Comparison of ENCODE assay signal across 16 cellular contexts in the genomic region with DNA sequence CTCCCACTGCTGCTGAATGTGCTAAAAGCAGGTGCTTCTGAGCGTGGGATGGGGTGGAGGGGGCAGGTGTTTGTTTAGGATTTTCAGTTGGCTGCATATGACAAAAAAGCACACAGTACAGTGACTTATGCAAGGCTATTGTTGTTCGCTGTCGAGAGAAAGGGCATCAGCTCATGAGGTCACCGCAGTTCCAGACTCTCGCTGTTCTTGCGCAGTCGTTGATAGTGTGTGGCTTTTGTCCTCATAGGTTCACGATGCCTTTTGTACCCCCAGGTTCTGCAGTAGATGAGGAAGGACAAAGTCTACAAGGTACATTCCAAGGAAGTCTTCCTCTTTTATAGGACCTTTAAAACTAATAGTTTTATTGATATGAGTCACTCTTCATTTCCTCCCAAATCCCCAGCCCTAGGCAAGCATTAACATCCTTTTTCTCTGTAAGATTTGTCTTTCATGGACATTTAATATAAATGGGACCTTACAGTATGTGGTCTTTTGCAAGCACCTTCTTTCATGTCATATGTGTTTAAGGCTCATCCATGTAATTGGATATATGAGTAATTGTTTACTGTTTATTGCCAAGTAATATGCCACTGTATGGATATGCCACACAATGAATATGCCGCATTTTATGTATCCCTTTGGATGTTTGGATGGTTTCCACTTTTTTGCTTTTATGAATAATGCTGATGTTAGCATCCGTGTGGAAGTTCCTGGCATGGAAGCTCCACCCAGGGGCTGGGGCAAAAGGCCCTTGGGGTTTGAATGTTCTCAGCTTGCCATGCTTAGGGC. TPM values are rescaled to one million over a fixed set of nuclear protein-coding genes. Genes with fewer than 3 reads are reported as not detected.
DNase-seq lines count a peak whose midpoint lies in the region; ATAC-seq, FAIRE-seq and TF ChIP-seq lines count a peak whose summit lies in the region.
"Had no signal": no experiment of that assay in that cellular context is flagged by ENCODE, and none has a peak within 500 bp of the region (broad histone marks: within the 10 kb centered on the region; RNA-seq: fewer than 3 reads in every experiment).

No MANE protein-coding gene starts in this region.

- no peak for TF ChIP-seq CTCF in C4-2B (conservative IDR thresholded peaks at IDR 0.05)
- TF ChIP-seq CTCF in HEK293 (tag by site-specific recombination; IDR thresholded peaks at IDR 0.05): no peak
- TF ChIP-seq CTCF in endothelial cell of umbilical vein (IDR thresholded peaks at IDR 0.05; ENCODE audit: extremely low read depth in 1 of 2, insufficient read depth in 1 of 2, low read depth in 1 of 2, low read length in 2 of 2): no peak
- TF ChIP-seq CTCF in esophagus muscularis mucosa (IDR thresholded peaks at IDR 0.05): no peak
- TF ChIP-seq CTCF in stomach (IDR thresholded peaks at IDR 0.05): no peak

- dilution Hi-C loops in endothelial cell of umbilical vein (cut with MboI; ENCODE audit: extremely low pct_ligation_motif_present, low sequenced_read_pairs): no loop called here

- no peak overlapping the region for H3K9ac ChIP-seq in endothelial cell of umbilical vein (replicated peaks; ENCODE audit: extremely low read depth, insufficient read depth, low read length)

- CTCF ChIA-PET in HEK293 (lab: Yijun Ruan, JAX) (no interaction called here), endothelial cell of umbilical vein (lab: Charles Lee) (no interaction called here)

- H3K27me3 ChIP-seq in endothelial cell of umbilical vein (ENCODE audit: control insufficient read depth in 2 of 2, insufficient read depth in 2 of 2, low read length in 2 of 2): no peaks in the 10 kb centered on the region
- H3K27me3 ChIP-seq in esophagus muscularis mucosa: no peaks in the 10 kb centered on the region
- H3K27me3 ChIP-seq in stomach: no peaks in the 10 kb centered on the region
- H3K27me3 ChIP-seq: adrenal gland, vagina had no signal

- FAIRE-seq in endothelial cell of umbilical vein (lab: Jason Lieb, UNC): no peak

- WGBS in esophagus muscularis mucosa: 75% methylated on average over 10 of the region's 10 CpGs
- 50 to 73% (median 60%) methylated on average over 10 of the region's 10 CpGs for WGBS in stomach, 5 donors

- intact Hi-C loops in endothelial cell of umbilical vein (cut with micrococcal nuclease) (no loop called here), Right ventricle myocardium inferior (cut with DNase I) (no loop called here), esophagus muscularis mucosa (cut with DNase I) (no loop called here), stomach (cut with DNase I; ENCODE audit: low total_unique reads) (no loop called here)

- H3K79me2 ChIP-seq in endothelial cell of umbilical vein (ENCODE audit: control insufficient read depth, insufficient read depth, low read length): no peaks in the 10 kb centered on the region

- H3K4me2 ChIP-seq in endothelial cell of umbilical vein (ENCODE audit: insufficient read depth, low read length): no peak overlapping the region

- no TSS peak for BruUV-seq in endothelial cell of umbilical vein (replicated peaks; lab: Mats Ljungman, UMichigan)

- no peaks in the 10 kb centered on the region for H3K9me1 ChIP-seq in endothelial cell of umbilical vein (replicated peaks; ENCODE audit: control insufficient read depth, extremely low read depth, insufficient read depth, low read length)

- H3K4me1 ChIP-seq in HEK293 (ENCODE audit: control insufficient read depth, insufficient read depth, low read length) (no peaks in the 10 kb centered on the region), endothelial cell of umbilical vein (ENCODE audit: control insufficient read depth, extremely low read depth, insufficient read depth, low read length) (no peaks in the 10 kb centered on the region), esophagus muscularis mucosa (no peaks in the 10 kb centered on the region), stomach (no peaks in the 10 kb centered on the region)
- H3K4me1 ChIP-seq: adrenal gland, vagina had no signal

- H3K9me3 ChIP-seq in HEK293 (ENCODE audit: control insufficient read depth, insufficient read depth, low read depth, low read length): no peaks in the 10 kb centered on the region
- peaks cover 3% of the 10 kb centered on the region for H3K9me3 ChIP-seq in endothelial cell of umbilical vein (replicated peaks; ENCODE audit: control insufficient read depth, insufficient read depth, low read length)
- H3K9me3 ChIP-seq in esophagus muscularis mucosa: no peaks in the 10 kb centered on the region
- H3K9me3 ChIP-seq in stomach: no peaks in the 10 kb centered on the region
- H3K9me3 ChIP-seq: adrenal gland, vagina had no signal

- H3K4me3 ChIP-seq in HEK293 (ENCODE audit: low read depth, low read length) (no peak overlapping the region), endothelial cell of umbilical vein (replicated peaks in 1 of 3; ENCODE audit: insufficient read depth in 1 of 3, low read depth in 1 of 3, low read length in 3 of 3) (no peak overlapping the region), esophagus muscularis mucosa (no peak overlapping the region), stomach (no peak overlapping the region)
- H3K4me3 ChIP-seq: adrenal gland, vagina had no signal

- no peak overlapping the region for H2AFZ ChIP-seq in endothelial cell of umbilical vein (ENCODE audit: low read depth, low read length)

- TF ChIP-seq POLR2A in endothelial cell of umbilical vein (IDR thresholded peaks at IDR 0.05; ENCODE audit: low read depth, low read length): no peak
- TF ChIP-seq POLR2A in esophagus muscularis mucosa (IDR thresholded peaks at IDR 0.05; ENCODE audit: low read depth): no peak
- TF ChIP-seq POLR2A in stomach (IDR thresholded peaks at IDR 0.05): no peak

- H3K36me3 ChIP-seq in HEK293 (ENCODE audit: control insufficient read depth in 2 of 2, insufficient read depth in 1 of 2, low read length in 2 of 2): no peaks in the 10 kb centered on the region
- no peaks in the 10 kb centered on the region for H3K36me3 ChIP-seq in endothelial cell of umbilical vein (ENCODE audit: control insufficient read depth in 2 of 2, extremely low read depth in 1 of 2, insufficient read depth in 2 of 2, low read length in 2 of 2)
- H3K36me3 ChIP-seq in esophagus muscularis mucosa: no peaks in the 10 kb centered on the region
- H3K36me3 ChIP-seq in stomach: no peaks in the 10 kb centered on the region
- H3K36me3 ChIP-seq: adrenal gland, vagina had no signal

- TF ChIP-seq EP300 in esophagus muscularis mucosa (IDR thresholded peaks at IDR 0.05) (no peak), stomach (IDR thresholded peaks at IDR 0.05) (no peak)

- no peak for ATAC-seq in Right ventricle myocardium inferior

- POLR2A ChIA-PET in HEK293 (lab: Yijun Ruan, JAX): no interaction called here
- POLR2A ChIA-PET in endothelial cell of umbilical vein (lab: Charles Lee): no interaction called here

- H3K27ac ChIP-seq in C4-2B: peak overlapping the region; percentile 43
- no peak overlapping the region for H3K27ac ChIP-seq in HEK293 (ENCODE audit: extremely low read depth, low read depth, low read length)
- no peak overlapping the region for H3K27ac ChIP-seq in endothelial cell of umbilical vein (ENCODE audit: insufficient read depth, low read depth, low read length)
- H3K27ac ChIP-seq in esophagus muscularis mucosa (replicated peaks in 1 of 4): no peak overlapping the region
- H3K27ac ChIP-seq in stomach: no peak overlapping the region
- H3K27ac ChIP-seq: adrenal gland, vagina had no signal

- DNase-seq in NCI-H69 (lab: John Stamatoyannopoulos, UW) (peak; percentile 40), endothelial cell of umbilical vein (ENCODE audit: low read depth, low spot score) (no peak), Right ventricle myocardium inferior (ENCODE audit: missing footprints) (no peak), esophagus muscularis mucosa (ENCODE audit: extremely low spot score) (no peak), stomach (no peak), OCI-M1 (lab: John Stamatoyannopoulos, UW) (no peak)
- DNase-seq: activated CD4-positive, alpha-beta T cell treated with anti-CD3 and anti-CD28 coated beads for 4 hours; activated T-cell treated with anti-CD3 and anti-CD28 coated beads, Interleukin-2, amount 50 U/mL, for 24 hours; adrenal gland; cerebellar nuclear complex; kidney glomerular epithelial cell; T-helper 1 cell had no signal

- no peaks in the 10 kb centered on the region for H4K20me1 ChIP-seq in endothelial cell of umbilical vein (replicated peaks; ENCODE audit: control insufficient read depth, extremely low read depth, insufficient read depth, low read length)

TF ChIP-seq in endothelial cell of umbilical vein, 7 proteins besides CTCF, POLR2A, EP300 and RAD21:
- no peak for TF ChIP-seq MYC (IDR thresholded peaks at IDR 0.05; ENCODE audit: low read depth, low read length)
- peak; percentile 10 for TF ChIP-seq FOS (IDR thresholded peaks at IDR 0.05; ENCODE audit: borderline replicate concordance, insufficient read depth, low read length)
TF ChIP-seq in endothelial cell of umbilical vein: peak in this region for 1.

RNA-seq across cellular contexts. Expression of gene NLRP3, which starts 14.5 kb away (rescaled TPM):
- 0.07 and 0.24 TPM in 2 replicates for total RNA-seq in endothelial cell of umbilical vein
- 0.08 and 0.29 TPM in 2 replicates for polyA plus RNA-seq in endothelial cell of umbilical vein
- 0.06 and 0.11 TPM in 2 replicates for polyA plus RNA-seq in endothelial cell of umbilical vein (2011; cell fraction: cytosol; rRNA removed)
- 0.03 and 0.07 TPM in 2 replicates for polyA plus RNA-seq in endothelial cell of umbilical vein (2011; cell fraction: nucleus; rRNA removed)
- not detected in 2 replicates for polyA plus RNA-seq in endothelial cell of umbilical vein (2012)
- not detected in 2 replicates for polyA minus RNA-seq in endothelial cell of umbilical vein
- not detected for polyA minus RNA-seq in endothelial cell of umbilical vein (2011; cell fraction: cytosol; rRNA and poly(A)+ RNA removed)
- polyA minus RNA-seq in endothelial cell of umbilical vein (2011; cell fraction: nucleus; rRNA and poly(A)+ RNA removed): 0.14 TPM in 1 of 2 replicates, not detected in the other
- 1.2 TPM for total RNA-seq in Right ventricle myocardium inferior
- 1 to 10 TPM; 1.3 to 4.5 (median 1.6) TPM for total RNA-seq in esophagus muscularis mucosa
- 1 to 10 TPM in 3 of 5 donors, under 1 TPM in 1, not detected in 1; under 0.01 to 5.5 (median 3.5) TPM for total RNA-seq in stomach
- polyA plus RNA-seq in stomach: 1 to 10 TPM in 1 of 3 donors, under 1 TPM in 2; 0.20 to 2.3 (median 0.61) TPM

RNA-seq across cellular contexts. Expression of gene OR2B11, which starts 56.4 kb away (rescaled TPM):
- total RNA-seq in endothelial cell of umbilical vein (not detected in 2 replicates), Right ventricle myocardium inferior (not detected), esophagus muscularis mucosa (not detected), stomach (not detected)
- polyA plus RNA-seq in endothelial cell of umbilical vein (not detected in 2 replicates), stomach (not detected)
- not detected in 2 replicates for polyA plus RNA-seq in endothelial cell of umbilical vein (2011; cell fraction: cytosol; rRNA removed)
- polyA plus RNA-seq in endothelial cell of umbilical vein (2011; cell fraction: nucleus; rRNA removed): not detected in 2 replicates
- not detected in 2 replicates for polyA plus RNA-seq in endothelial cell of umbilical vein (2012)
- not detected in 2 replicates for polyA minus RNA-seq in endothelial cell of umbilical vein
- polyA minus RNA-seq in endothelial cell of umbilical vein (2011; cell fraction: cytosol; rRNA and poly(A)+ RNA removed): not detected
- polyA minus RNA-seq in endothelial cell of umbilical vein (2011; cell fraction: nucleus; rRNA and poly(A)+ RNA removed): not detected in 2 replicates
- total RNA-seq: adrenal gland, H7, vagina had no signal
